8 cellular contexts compared by ENCODE assay signal in genomic region chr5:138641547-138642298, GRCh38.
DNase-seq lines count a peak whose midpoint lies in the region; ATAC-seq lines count a peak whose summit lies in the region.

No MANE protein-coding gene starts in this region.

- ATAC-seq in GM18517 (IDR thresholded peaks at IDR 0.05; ENCODE audit: unreplicated experiment): no peak

- DNase-seq in activated gamma-delta T cell treated with Interleukin-2 at 50 U/mL for 16 hours (peak; percentile 58), activated gamma-delta T cell (lab: John Stamatoyannopoulos, UW) (no peak), NCI-H524 treated with DMSO at 0.1 percent for 48 hours (lab: John Stamatoyannopoulos, UW) (peak; percentile 17), medulla oblongata (ENCODE audit: extremely low spot score) (peak; percentile 79)
- peak; percentile 88 to 92 for DNase-seq in activated CD4-positive, alpha-beta T cell treated with anti-CD3 and anti-CD28 coated beads, Interleukin-2, amount 50 U/mL, for 48 hours
- DNase-seq in effector CD8-positive, alpha-beta T cell (lab: John Stamatoyannopoulos, UW): peak; percentile 51
- DNase-seq in stimulated activated CD8-positive, alpha-beta memory T cell treated with anti-CD3 and anti-CD28 coated beads, Interleukin-15, amount 100 ng/mL, for 24 hours (ENCODE audit: low read depth): peak; percentile 75
